Comparison of ENCODE assay signal across 8 cellular contexts in the genomic region with DNA sequence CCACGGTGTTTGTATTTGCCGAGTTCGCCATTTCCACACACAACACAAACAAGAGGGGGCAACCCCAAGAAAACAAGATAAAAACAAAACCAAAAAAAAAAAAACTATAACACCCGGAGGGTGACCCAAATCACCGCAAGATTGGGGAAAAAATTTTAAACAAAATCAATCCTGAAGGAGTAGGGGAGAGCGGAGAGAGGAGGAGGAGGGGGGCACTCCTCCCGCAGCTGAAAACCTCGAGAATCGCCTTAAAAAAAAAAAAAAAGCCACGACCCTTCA. TPM values are rescaled to one million over a fixed set of nuclear protein-coding genes. Genes with fewer than 3 reads are reported as not detected.
A peak's percentile ranks its signal among the peaks of the same experiment; 100 is the strongest.
DNase-seq lines count a peak whose midpoint lies in the region; ATAC-seq, FAIRE-seq and TF ChIP-seq lines count a peak whose summit lies in the region.

No MANE protein-coding gene starts in this region.

- no peaks in the 10 kb centered on the region for H3K27me3 ChIP-seq in keratinocyte (ENCODE audit: control insufficient read depth, extremely low read depth, insufficient read depth, low read length)

- H3K9me3 Mint-ChIP-seq in T-helper 2 cell treated with Interferon-gamma antibody and Interleukin-4, amounts not matched to agents 5 μg/mL and 100 μg/mL, for 36 hours = peaks cover 3% of the 10 kb centered on the region
- no peaks in the 10 kb centered on the region for H3K9me3 Mint-ChIP-seq in activated naive CD8-positive, alpha-beta T cell treated with anti-CD3 and anti-CD28 coated beads for 36 hours

- no peaks in the 10 kb centered on the region for H3K9me1 ChIP-seq in keratinocyte (ENCODE audit: control insufficient read depth, extremely low read depth, insufficient read depth, low read length)

- dilution Hi-C loops in keratinocyte (cut with MboI; ENCODE audit: extremely low pct_ligation_motif_present, low sequenced_read_pairs) = no loop called here

- H3K4me2 ChIP-seq in keratinocyte (ENCODE audit: control insufficient read depth, extremely low read depth, insufficient read depth, low read depth, low read length) = peak overlapping the region; percentile 38

- H2AFZ ChIP-seq in keratinocyte (ENCODE audit: control insufficient read depth, low read length) = no peak overlapping the region

- no peaks in the 10 kb centered on the region for H3K9me3 ChIP-seq in keratinocyte (ENCODE audit: control insufficient read depth, low read depth, low read length)

- peak overlapping the region; percentile 98 for H3K27ac Mint-ChIP-seq in T-helper 2 cell treated with Interferon-gamma antibody and Interleukin-4, amounts not matched to agents 5 μg/mL and 100 μg/mL, for 36 hours
- peak overlapping the region; percentile 98 for H3K27ac Mint-ChIP-seq in activated naive CD8-positive, alpha-beta T cell treated with anti-CD3 and anti-CD28 coated beads for 36 hours

- no peak for FAIRE-seq in keratinocyte (lab: Jason Lieb, UNC)

- peak overlapping the region; percentile 94 for H3K9ac ChIP-seq in keratinocyte (ENCODE audit: control insufficient read depth, extremely low read depth, insufficient read depth, low read length)

- H3K36me3 ChIP-seq in keratinocyte (ENCODE audit: control insufficient read depth in 2 of 2, extremely low read depth in 1 of 2, insufficient read depth in 2 of 2, low read length in 2 of 2) = no peaks in the 10 kb centered on the region

- ATAC-seq in HG02623 (IDR thresholded peaks at IDR 0.05; ENCODE audit: unreplicated experiment) (no peak), GM19035 (IDR thresholded peaks at IDR 0.05; ENCODE audit: unreplicated experiment) (no peak)

- H4K20me1 ChIP-seq in keratinocyte (ENCODE audit: control insufficient read depth, extremely low read depth, insufficient read depth, low read length) = no peaks in the 10 kb centered on the region

- no peak for TF ChIP-seq CTCF in keratinocyte (optimal IDR thresholded peaks at IDR 0.05 in 1 of 3, IDR thresholded peaks at IDR 0.05 in 1 of 3, conservative IDR thresholded peaks at IDR 0.05 in 1 of 3; ENCODE audit: extremely low read depth in 1 of 3, insufficient read depth in 2 of 3, low read length in 3 of 3)

- no peak for DNase-seq in T-helper 2 cell treated with Interferon-gamma antibody and Interleukin-4, amounts not matched to agents 5 μg/mL and 100 μg/mL, for 36 hours (ENCODE audit: low spot score)
- DNase-seq in T-helper 2 cell = no peak
- no peak for DNase-seq in activated naive CD8-positive, alpha-beta T cell treated with anti-CD3 and anti-CD28 coated beads for 36 hours
- DNase-seq in keratinocyte (ENCODE audit: low read depth, low spot score) = no peak
- DNase-seq in SIG-M5 (lab: John Stamatoyannopoulos, UW) = no peak

- peaks cover 20% of the 10 kb centered on the region for H3K36me3 Mint-ChIP-seq in T-helper 2 cell treated with Interferon-gamma antibody and Interleukin-4, amounts not matched to agents 5 μg/mL and 100 μg/mL, for 36 hours (ENCODE audit: low read depth)
- H3K36me3 Mint-ChIP-seq in activated naive CD8-positive, alpha-beta T cell treated with anti-CD3 and anti-CD28 coated beads for 36 hours = peaks cover 24% of the 10 kb centered on the region

- H3K27ac ChIP-seq in keratinocyte (ENCODE audit: control insufficient read depth, insufficient read depth, low read length) = peak overlapping the region; percentile 86
- peak overlapping the region; percentile 93 for H3K27ac ChIP-seq in temporal lobe (ENCODE audit: low read depth, low read length)

- H3K4me1 ChIP-seq in keratinocyte (ENCODE audit: control insufficient read depth, extremely low read depth, insufficient read depth, low read length) = peaks cover 12% of the 10 kb centered on the region

- H3K4me3 Mint-ChIP-seq in T-helper 2 cell treated with Interferon-gamma antibody and Interleukin-4, amounts not matched to agents 5 μg/mL and 100 μg/mL, for 36 hours = peak overlapping the region; percentile 94
- H3K4me3 Mint-ChIP-seq in activated naive CD8-positive, alpha-beta T cell treated with anti-CD3 and anti-CD28 coated beads for 36 hours = peak overlapping the region; percentile 91

- peaks cover 4% of the 10 kb centered on the region for H3K27me3 Mint-ChIP-seq in T-helper 2 cell treated with Interferon-gamma antibody and Interleukin-4, amounts not matched to agents 5 μg/mL and 100 μg/mL, for 36 hours (ENCODE audit: low read depth)
- H3K27me3 Mint-ChIP-seq in activated naive CD8-positive, alpha-beta T cell treated with anti-CD3 and anti-CD28 coated beads for 36 hours = peaks cover 4% of the 10 kb centered on the region

- peaks cover 31% of the 10 kb centered on the region for H3K4me1 Mint-ChIP-seq in T-helper 2 cell treated with Interferon-gamma antibody and Interleukin-4, amounts not matched to agents 5 μg/mL and 100 μg/mL, for 36 hours (ENCODE audit: low read depth)
- peaks cover 24% of the 10 kb centered on the region for H3K4me1 Mint-ChIP-seq in activated naive CD8-positive, alpha-beta T cell treated with anti-CD3 and anti-CD28 coated beads for 36 hours

- peaks cover 25% of the 10 kb centered on the region for H3K79me2 ChIP-seq in keratinocyte (ENCODE audit: control insufficient read depth, insufficient read depth, low read length)

- peak overlapping the region; percentile 78 to 96 (median 81) for H3K4me3 ChIP-seq in keratinocyte (ENCODE audit: control insufficient read depth in 2 of 3, extremely low read depth in 1 of 3, insufficient read depth in 2 of 3, low read depth in 1 of 3, low read length in 3 of 3)

RNA-seq across cellular contexts. Expression of gene GTF2A1, which starts 0.3 kb away (rescaled TPM):
- total RNA-seq in activated naive CD8-positive, alpha-beta T cell treated with anti-CD3 and anti-CD28 coated beads for 36 hours = 10 to 100 TPM; 42.5 TPM
- polyA plus RNA-seq in keratinocyte = 17.5 to 19.3 TPM (median 18.0 TPM) in 3 replicates
- 42.0 TPM for polyA plus RNA-seq in keratinocyte (2011; ENCODE audit: low read depth)
- 7.0 and 9.7 TPM in 2 replicates for polyA plus RNA-seq in keratinocyte (2011; cell fraction: cytosol; rRNA removed)
- 13.2 and 13.6 TPM in 2 replicates for polyA plus RNA-seq in keratinocyte (2011; cell fraction: nucleus; rRNA removed)
- 12.3 and 15.8 TPM in 2 replicates for polyA plus RNA-seq in keratinocyte (2012; ENCODE audit: low replicate concordance)
- polyA minus RNA-seq in keratinocyte = 24.0 to 47.0 TPM (median 31.2 TPM) in 3 replicates
- polyA minus RNA-seq in keratinocyte (2011; cell fraction: cytosol; rRNA and poly(A)+ RNA removed) = 13.2 TPM
- 7.6 and 20.9 TPM in 2 replicates for polyA minus RNA-seq in keratinocyte (2011; cell fraction: nucleus; rRNA and poly(A)+ RNA removed)
- 47.0 TPM for total RNA-seq in temporal lobe
